In the genomic region with DNA sequence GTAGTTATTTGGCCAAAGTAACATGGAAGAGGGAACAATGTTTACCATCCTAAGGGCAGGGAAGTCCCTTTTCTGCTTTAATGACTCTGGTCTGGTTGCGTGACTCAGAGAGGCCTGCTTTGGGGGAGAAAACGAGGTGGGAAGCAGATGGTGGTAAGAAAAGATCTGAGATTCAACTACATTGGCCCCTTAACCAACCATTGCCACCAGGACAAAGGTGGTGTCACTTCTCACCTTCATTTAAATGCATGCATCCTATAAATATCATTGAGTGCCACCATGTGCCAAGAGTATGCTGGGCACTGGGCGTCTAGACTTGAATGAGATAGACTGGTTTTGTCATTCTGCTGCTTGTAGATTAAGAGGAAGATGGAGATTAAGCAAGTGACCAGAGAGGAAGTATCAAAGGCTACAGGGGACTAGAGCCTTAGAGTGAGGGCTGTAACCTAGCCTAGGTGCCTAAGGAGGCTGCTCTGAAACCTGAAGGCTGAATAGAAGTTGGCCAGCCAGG, we compare ENCODE assay signal across 14 cellular contexts. TPM values are rescaled to one million over a fixed set of nuclear protein-coding genes. Genes with fewer than 3 reads are reported as not detected.
DNase-seq lines count a peak whose midpoint lies in the region; ATAC-seq and TF ChIP-seq lines count a peak whose summit lies in the region.
"Had no signal": no experiment of that assay in that cellular context is flagged by ENCODE, and none has a peak within 500 bp of the region (broad histone marks: within the 10 kb centered on the region; RNA-seq: fewer than 3 reads in every experiment).

No MANE protein-coding gene starts in this region.

- peak overlapping the region; percentile 3; the same call in 1 of the 2 replicates for H3K4me3 ChIP-seq in OCI-LY3 (ENCODE audit: low read length)
- H3K4me3 ChIP-seq: testis had no signal

- DNase-seq in activated CD8-positive, alpha-beta memory T cell treated with anti-CD3 and anti-CD28 coated beads, Interleukin-2, amount 10 ng/mL, durations not matched to agents 7 days and 5 days: no peak
- no peak for DNase-seq in activated CD8-positive, alpha-beta memory T cell treated with anti-CD3 and anti-CD28 coated beads, Interleukin-2, amount 50 U/mL, for 4 hours
- DNase-seq in stimulated activated naive B cell treated with anti-CD40 and anti-IgM and Interleukin-4, amounts not matched to agents 10 μg/mL and 1 μg/mL and 100 μg/mL, for 72 hours: peak; percentile 45
- DNase-seq in A172 (ENCODE audit: low spot score) (no peak), NCI-H1105 (lab: John Stamatoyannopoulos, UW) (no peak)
- no peak for DNase-seq in stimulated activated CD4-positive, alpha-beta T cell treated with anti-CD3 and anti-CD28 coated beads, Interleukin-2, amount 100 ng/mL, for 24 hours
- DNase-seq: ACHN; activated CD4-positive, alpha-beta T cell treated with anti-CD3 and anti-CD28 coated beads for 4 hours; GOT3; mesendoderm; SHP77; testis had no signal

- H3K36me3 ChIP-seq in OCI-LY3 (replicated peaks; ENCODE audit: low read depth, low read length): peaks cover 10% of the 10 kb centered on the region

- no peaks in the 10 kb centered on the region for H4K20me1 ChIP-seq in OCI-LY3 (ENCODE audit: insufficient read depth, low read length)

- CTCF ChIA-PET in activated CD8-positive, alpha-beta memory T cell treated with anti-CD3 and anti-CD28 coated beads, Interleukin-2, amount 10 ng/mL, durations not matched to agents 7 days and 5 days (lab: Charles Lee): interaction anchor here (1.0 to 1.6 kb wide), 2 partner anchors 31 to 143 kb away, joined by 3 to 4 read pairs; no protein-coding TSS in a partner anchor

- H3K27me3 ChIP-seq in OCI-LY3 (ENCODE audit: low read depth, low read length): no peaks in the 10 kb centered on the region
- H3K27me3 ChIP-seq: testis had no signal

- H3K27ac Mint-ChIP-seq in activated CD8-positive, alpha-beta memory T cell treated with anti-CD3 and anti-CD28 coated beads, Interleukin-2, amount 10 ng/mL, durations not matched to agents 7 days and 5 days: peak overlapping the region; percentile 79
- peak overlapping the region in 3 of 5 experiments; percentile 23 to 74 (median 53) for H3K27ac Mint-ChIP-seq in brain
- peak overlapping the region; percentile 34 for H3K27ac Mint-ChIP-seq in stimulated activated naive B cell treated with anti-CD40 and anti-IgM and Interleukin-4, amounts not matched to agents 10 μg/mL and 1 μg/mL and 100 μg/mL, for 72 hours

- H3K9me3 Mint-ChIP-seq in activated CD8-positive, alpha-beta memory T cell treated with anti-CD3 and anti-CD28 coated beads, Interleukin-2, amount 10 ng/mL, durations not matched to agents 7 days and 5 days (ENCODE audit: low read depth): no peaks in the 10 kb centered on the region
- peaks cover 2 to 9% (median 4%) of the 10 kb centered on the region in 5 experiments for H3K9me3 Mint-ChIP-seq in brain
- H3K9me3 Mint-ChIP-seq in stimulated activated naive B cell treated with anti-CD40 and anti-IgM and Interleukin-4, amounts not matched to agents 10 μg/mL and 1 μg/mL and 100 μg/mL, for 72 hours: peaks cover 0 to 1% of the 10 kb centered on the region in 2 donors

- H3K36me3 Mint-ChIP-seq in activated CD8-positive, alpha-beta memory T cell treated with anti-CD3 and anti-CD28 coated beads, Interleukin-2, amount 10 ng/mL, durations not matched to agents 7 days and 5 days: no peaks in the 10 kb centered on the region
- no peaks in the 10 kb centered on the region for H3K36me3 Mint-ChIP-seq in brain
- peaks cover 2 to 7% of the 10 kb centered on the region in 2 donors for H3K36me3 Mint-ChIP-seq in stimulated activated naive B cell treated with anti-CD40 and anti-IgM and Interleukin-4, amounts not matched to agents 10 μg/mL and 1 μg/mL and 100 μg/mL, for 72 hours

- ATAC-seq in activated CD8-positive, alpha-beta memory T cell treated with anti-CD3 and anti-CD28 coated beads, Interleukin-2, amount 10 ng/mL, durations not matched to agents 7 days and 5 days: no peak
- peak; percentile 35 to 36 for ATAC-seq in stimulated activated naive B cell treated with anti-CD40 and anti-IgM and Interleukin-4, amounts not matched to agents 10 μg/mL and 1 μg/mL and 100 μg/mL, for 72 hours (replicated peaks)

- H3K9ac ChIP-seq in OCI-LY3 (ENCODE audit: low read length): peak overlapping the region; percentile 75

- peaks cover 84% of the 10 kb centered on the region for H3K4me1 ChIP-seq in OCI-LY3 (ENCODE audit: low read length)

- peak overlapping the region; percentile 30; the same call in 1 of the 2 replicates for H2AFZ ChIP-seq in OCI-LY3 (ENCODE audit: low read depth, low read length)

- no peaks in the 10 kb centered on the region for H3K9me3 ChIP-seq in OCI-LY3 (ENCODE audit: insufficient read depth, low read length)
- H3K9me3 ChIP-seq: testis had no signal

- no peak overlapping the region for H3K4me3 Mint-ChIP-seq in activated CD8-positive, alpha-beta memory T cell treated with anti-CD3 and anti-CD28 coated beads, Interleukin-2, amount 10 ng/mL, durations not matched to agents 7 days and 5 days
- H3K4me3 Mint-ChIP-seq in brain: peak overlapping the region in 1 of 5 experiments; percentile 9
- H3K4me3 Mint-ChIP-seq in stimulated activated naive B cell treated with anti-CD40 and anti-IgM and Interleukin-4, amounts not matched to agents 10 μg/mL and 1 μg/mL and 100 μg/mL, for 72 hours: peak overlapping the region; percentile 8 to 11

- TF ChIP-seq CTCF in OCI-LY3 (IDR thresholded peaks at IDR 0.05; ENCODE audit: low read depth, low read length) (no peak), brain (conservative IDR thresholded peaks at IDR 0.05) (no peak)

- peaks cover 43% of the 10 kb centered on the region for H3K79me2 ChIP-seq in OCI-LY3 (ENCODE audit: low read length)

- H3K27ac ChIP-seq in OCI-LY3 (ENCODE audit: low read length): peak overlapping the region; percentile 98
- H3K27ac ChIP-seq: testis had no signal

- peaks cover 18% of the 10 kb centered on the region for H3K27me3 Mint-ChIP-seq in activated CD8-positive, alpha-beta memory T cell treated with anti-CD3 and anti-CD28 coated beads, Interleukin-2, amount 10 ng/mL, durations not matched to agents 7 days and 5 days
- peaks cover 16% of the 10 kb centered on the region for H3K27me3 Mint-ChIP-seq in brain
- no peaks in the 10 kb centered on the region for H3K27me3 Mint-ChIP-seq in stimulated activated naive B cell treated with anti-CD40 and anti-IgM and Interleukin-4, amounts not matched to agents 10 μg/mL and 1 μg/mL and 100 μg/mL, for 72 hours

- H3K4me2 ChIP-seq in OCI-LY3 (ENCODE audit: low read length): peak overlapping the region; percentile 73

- peaks cover 52% of the 10 kb centered on the region for H3K4me1 Mint-ChIP-seq in activated CD8-positive, alpha-beta memory T cell treated with anti-CD3 and anti-CD28 coated beads, Interleukin-2, amount 10 ng/mL, durations not matched to agents 7 days and 5 days
- H3K4me1 Mint-ChIP-seq in brain: peaks cover 33% of the 10 kb centered on the region
- H3K4me1 Mint-ChIP-seq in stimulated activated naive B cell treated with anti-CD40 and anti-IgM and Interleukin-4, amounts not matched to agents 10 μg/mL and 1 μg/mL and 100 μg/mL, for 72 hours: peaks cover 65 to 93% of the 10 kb centered on the region in 2 donors

RNA-seq across cellular contexts. Expression of gene SORL1, which starts 3.6 kb away (rescaled TPM):
- 10 to 100 TPM; 17.4 to 38.6 TPM for total RNA-seq in activated CD8-positive, alpha-beta memory T cell treated with anti-CD3 and anti-CD28 coated beads, Interleukin-2, amount 10 ng/mL, durations not matched to agents 7 days and 5 days
- 29.0 TPM for polyA plus RNA-seq in brain (ENCODE audit: insufficient read depth, low read depth, low replicate concordance)
- 1.7 and 2.1 TPM in 2 replicates for total RNA-seq in A172 (2014; rRNA removed; shearing (Covaris generic))
